In genomic region chr3:45948409-45948808, GRCh38 we compare ENCODE assay signal across 13 cellular contexts. TPM values are rescaled to one million over a fixed set of nuclear protein-coding genes. Genes with fewer than 3 reads are reported as not detected.
DNase-seq lines count a peak whose midpoint lies in the region; ATAC-seq and TF ChIP-seq lines count a peak whose summit lies in the region.
"Had no signal": no experiment of that assay in that cellular context is flagged by ENCODE, and none has a peak within 500 bp of the region (broad histone marks: within the 10 kb centered on the region; RNA-seq: fewer than 3 reads in every experiment).

No MANE protein-coding gene starts in this region.

- peaks cover 19% of the 10 kb centered on the region for H3K36me3 ChIP-seq in BJ (ENCODE audit: control insufficient read depth, insufficient read depth, low read length)
- H3K36me3 ChIP-seq: neural progenitor cell had no signal

- CTCF ChIA-PET in BJ (lab: Yijun Ruan, JAX), result interaction anchor here (0.7 to 27.4 kb wide), 5 partner anchors 9 to 135 kb away, joined by 3 to 541 read pairs (median 3); partner anchors contain the start of gene XCR1
- CTCF ChIA-PET in RWPE1 (lab: Yijun Ruan, JAX), result interaction anchor here (1.0 kb wide), 1 partner anchor 10 kb away, joined by 3 read pairs; no protein-coding TSS in a partner anchor

- TF ChIP-seq CTCF in BJ (IDR thresholded peaks at IDR 0.05; ENCODE audit: insufficient read depth, low read depth, low read length), result no peak
- TF ChIP-seq CTCF in RWPE1 (conservative IDR thresholded peaks at IDR 0.05; ENCODE audit: low read depth), result no peak

- no peak overlapping the region for H3K27ac ChIP-seq in RWPE1
- H3K27ac ChIP-seq: lower lobe of right lung, neural progenitor cell, right lobe of liver had no signal

- POLR2A ChIA-PET in BJ (lab: Charles Lee), result no interaction called here
- POLR2A ChIA-PET in RWPE1 (lab: Yijun Ruan, JAX; ENCODE audit: low non-redundant PET), result no interaction called here

- DNase-seq in BJ (ENCODE audit: low read depth) (peak; percentile 98), H4 (ENCODE audit: low spot score) (peak; percentile 49), amniotic stem cell (lab: John Stamatoyannopoulos, UW) (peak; percentile 48), myocyte (ENCODE audit: low read depth) (peak; percentile 66), NCI-H446 treated with DMSO at 0.1 percent for 48 hours (lab: John Stamatoyannopoulos, UW) (no peak), RWPE1 (ENCODE audit: low spot score) (no peak)
- no peak for DNase-seq in activated effector memory CD4-positive, alpha-beta T cell treated with anti-CD3 and anti-CD28 coated beads, Interleukin-2, amount 50 U/mL, for 16 hours
- DNase-seq: activated naive CD4-positive, alpha-beta T cell treated with anti-CD3 and anti-CD28 coated beads, Interleukin-2, amount 10 ng/mL, durations not matched to agents 7 days and 5 days; lower lobe of right lung; NCI-H524; right lobe of liver had no signal

- no peaks in the 10 kb centered on the region; the same call in 1 of the 2 replicates for H3K27me3 ChIP-seq in BJ (ENCODE audit: control insufficient read depth, insufficient read depth, low read length)
- H3K27me3 ChIP-seq: neural progenitor cell, right lobe of liver had no signal

- no peak for ATAC-seq in HG02759 (IDR thresholded peaks at IDR 0.05; ENCODE audit: unreplicated experiment)
- ATAC-seq: lower lobe of right lung, right lobe of liver had no signal

- H3K4me3 ChIP-seq in BJ (ENCODE audit: low read depth, low read length), result no peak overlapping the region
- H3K4me3 ChIP-seq: lower lobe of right lung, neural progenitor cell, right lobe of liver had no signal

RNA-seq across cellular contexts. Expression of gene CXCR6, which starts 5.1 kb away (rescaled TPM):
- not detected in 2 replicates for polyA plus RNA-seq in BJ (2011; rRNA removed)
- not detected in 2 replicates for polyA minus RNA-seq in BJ (2011; rRNA and poly(A)+ RNA removed)
- not detected in 2 replicates for total RNA-seq in H4 (2014; rRNA removed; shearing (Covaris generic))
- total RNA-seq in myocyte, result not detected in 2 replicates
- polyA plus RNA-seq in myocyte (2012), result 0.37 TPM

RNA-seq across cellular contexts. Expression of gene FYCO1, which starts 47.2 kb away (rescaled TPM):
- polyA plus RNA-seq in BJ (2011; rRNA removed), result 13.0 and 14.2 TPM in 2 replicates
- 19.8 and 27.2 TPM in 2 replicates for polyA minus RNA-seq in BJ (2011; rRNA and poly(A)+ RNA removed)
- total RNA-seq in H4 (2014; rRNA removed; shearing (Covaris generic)), result 3.7 and 4.3 TPM in 2 replicates
- total RNA-seq in myocyte, result 35.8 and 37.1 TPM in 2 replicates
- 23.9 TPM for polyA plus RNA-seq in myocyte (2012)

Comparison
In these comparisons a context has a peak if more than half of its experiments do, and no peak if none do; other contexts are left out.
1. DNase-seq: peak in BJ (single experiment), H4 (single experiment), amniotic stem cell (single experiment) and myocyte (single experiment); none in NCI-H446 treated with DMSO at 0.1 percent for 48 hours (single experiment), activated effector memory CD4-positive, alpha-beta T cell treated with anti-CD3 and anti-CD28 coated beads, Interleukin-2, amount 50 U/mL, for 16 hours (single experiment) and RWPE1 (single experiment).